In genomic region chr12:51886021-51886710, GRCh38 we compare ENCODE assay signal across 8 cellular contexts. TPM values are rescaled to one million over a fixed set of nuclear protein-coding genes. Genes with fewer than 3 reads are reported as not detected.
DNase-seq lines count a peak whose midpoint lies in the region; ATAC-seq and TF ChIP-seq lines count a peak whose summit lies in the region.

No MANE protein-coding gene starts in this region.

- no peak overlapping the region for H3K4me3 Mint-ChIP-seq in GM23338

- H3K9me3 Mint-ChIP-seq in GM23338: no peaks in the 10 kb centered on the region; the same call in 1 of the 3 replicates

- no peak overlapping the region for H3K27ac Mint-ChIP-seq in GM23338

- intact Hi-C loops in ascending aorta (cut with DNase I): no loop called here

- peak overlapping the region; percentile 58; the same call in 1 of the 2 replicates for H2AFZ ChIP-seq in GM23338

- H3F3A ChIP-seq in GM23338 (replicated peaks; ENCODE audit: low read depth): peaks cover 3% of the 10 kb centered on the region; the same call in 1 of the 2 replicates

- no peaks in the 10 kb centered on the region for H3K9me2 ChIP-seq in GM23338 (ENCODE audit: insufficient read depth)

- DNase-seq in GM23338 (ENCODE audit: low spot score) (peak; percentile 46), RWPE1 (ENCODE audit: low spot score) (peak; percentile 55), ascending aorta (ENCODE audit: low spot score in 2 of 2) (peak; percentile 69 to 90), iPS-NIHi7 (ENCODE audit: extremely low spot score) (peak; percentile 51), HEK293T (ENCODE audit: extremely low spot score) (no peak), D341Med (ENCODE audit: low spot score) (no peak)
- DNase-seq in stimulated activated CD4-positive, alpha-beta T cell treated with anti-CD3 and anti-CD28 coated beads, Interleukin-15, amount 100 ng/mL, for 24 hours: peak; percentile 48

- H4K20me1 ChIP-seq in GM23338 (replicated peaks; ENCODE audit: insufficient read depth): no peaks in the 10 kb centered on the region

- TF ChIP-seq CTCF in GM23338 (conservative IDR thresholded peaks at IDR 0.05; ENCODE audit: low read depth in 2 of 2) (no peak), RWPE1 (conservative IDR thresholded peaks at IDR 0.05; ENCODE audit: low read depth) (no peak), ascending aorta (IDR thresholded peaks at IDR 0.05) (no peak)

- H3K27ac ChIP-seq in GM23338 (ENCODE audit: low read depth) (no peak overlapping the region), RWPE1 (no peak overlapping the region), ascending aorta (peak overlapping the region in 1 of 2 donors; percentile 58)

- H3K9me3 ChIP-seq in ascending aorta: no peaks in the 10 kb centered on the region

- peaks cover 25% of the 10 kb centered on the region for H3K27me3 Mint-ChIP-seq in GM23338 (ENCODE audit: insufficient read depth, low read depth, poor library complexity)

- H3K27me3 ChIP-seq in GM23338 (ENCODE audit: insufficient read depth): peaks cover 12% of the 10 kb centered on the region; the same call in 1 of the 2 replicates
- H3K27me3 ChIP-seq in ascending aorta: no peaks in the 10 kb centered on the region

- no peak for ATAC-seq in GM23338
- ATAC-seq in GM21619 (IDR thresholded peaks at IDR 0.05; ENCODE audit: unreplicated experiment): no peak

- CTCF ChIA-PET in RWPE1 (lab: Yijun Ruan, JAX): interaction anchor here (1.0 to 1.2 kb wide), 3 partner anchors 11 to 107 kb away, joined by 3 to 4 read pairs (median 3); no protein-coding TSS in a partner anchor
- CTCF ChIA-PET in HEK293T (lab: Yijun Ruan, JAX): interaction anchor here (1.8 kb wide), 1 partner anchor 11 kb away, joined by 8 read pairs; no protein-coding TSS in a partner anchor

- H3K36me3 Mint-ChIP-seq in GM23338 (ENCODE audit: low read depth): no peaks in the 10 kb centered on the region

- 0 out of 2 replicates have a peak overlapping the region, but pooled peaks have one; percentile 20 for H3K4me2 ChIP-seq in GM23338

- POLR2A ChIA-PET in RWPE1 (lab: Yijun Ruan, JAX; ENCODE audit: low non-redundant PET): no interaction called here
- POLR2A ChIA-PET in HEK293T (lab: Yijun Ruan, JAX): no interaction called here

- no peaks in the 10 kb centered on the region for H3K79me2 ChIP-seq in GM23338 (replicated peaks; ENCODE audit: insufficient read depth)

- H3K4me1 ChIP-seq in GM23338 (ENCODE audit: insufficient read depth) (peaks cover 12% of the 10 kb centered on the region), ascending aorta (peaks cover 0 to 4% of the 10 kb centered on the region in 2 donors)

- H3K4me1 Mint-ChIP-seq in GM23338: peaks cover 19% of the 10 kb centered on the region; the same call in 2 of the 3 replicates

- H3K36me3 ChIP-seq in GM23338 (ENCODE audit: insufficient read depth) (no peaks in the 10 kb centered on the region), ascending aorta (no peaks in the 10 kb centered on the region)

- no peak overlapping the region for H3K4me3 ChIP-seq in GM23338
- H3K4me3 ChIP-seq in ascending aorta: no peak overlapping the region

TF ChIP-seq in GM23338, 12 proteins besides CTCF, POLR2A, EP300 and RAD21 (continues in another document):
- no peak for TF ChIP-seq ETS1 (IDR thresholded peaks at IDR 0.05)
- TF ChIP-seq STAT1 (IDR thresholded peaks at IDR 0.05; ENCODE audit: unreplicated experiment): no peak
- TF ChIP-seq CREB1 (CRISPR knock-in tag; IDR thresholded peaks at IDR 0.05; ENCODE audit: low read depth): no peak
- TF ChIP-seq JUNB (IDR thresholded peaks at IDR 0.05; ENCODE audit: unreplicated experiment): no peak
- TF ChIP-seq POLR2AphosphoS5 (IDR thresholded peaks at IDR 0.05; ENCODE audit: low read depth): no peak
- TF ChIP-seq EZH2phosphoT487 (IDR thresholded peaks at IDR 0.05; ENCODE audit: unreplicated experiment): no peak

TF ChIP-seq in HEK293T, 16 proteins besides CTCF, POLR2A, EP300 and RAD21:
- TF ChIP-seq L3MBTL2 (conservative IDR thresholded peaks at IDR 0.05) (no peak), BHLHE40 (IDR thresholded peaks at IDR 0.05; ENCODE audit: borderline replicate concordance) (no peak), CTBP1 (IDR thresholded peaks at IDR 0.05; ENCODE audit: borderline replicate concordance) (no peak), HDGF (IDR thresholded peaks at IDR 0.05; ENCODE audit: borderline replicate concordance) (no peak), FOXK2 (IDR thresholded peaks at IDR 0.05) (no peak), FOXM1 (IDR thresholded peaks at IDR 0.05; ENCODE audit: borderline replicate concordance) (no peak), ZNF384 (IDR thresholded peaks at IDR 0.05) (no peak), SP1 (IDR thresholded peaks at IDR 0.05) (no peak), PKNOX1 (IDR thresholded peaks at IDR 0.05) (no peak), NFRKB (IDR thresholded peaks at IDR 0.05) (no peak), TARDBP (IDR thresholded peaks at IDR 0.05) (no peak), ARNT (IDR thresholded peaks at IDR 0.05) (no peak), LEF1 (IDR thresholded peaks at IDR 0.05; ENCODE audit: borderline replicate concordance) (no peak), FOXA1 (IDR thresholded peaks at IDR 0.05) (no peak), ELF4 (IDR thresholded peaks at IDR 0.05) (no peak), SUZ12 (IDR thresholded peaks at IDR 0.05) (no peak)
TF ChIP-seq in HEK293T: peak in this region for 0.

RNA-seq across cellular contexts. Expression of gene ANKRD33, which starts 1.7 kb away (rescaled TPM):
- total RNA-seq in GM23338 (2014; rRNA removed; shearing (Covaris generic)): 0.27 and 1.7 TPM in 2 replicates
- 0.27 and 0.42 TPM in 2 replicates for polyA plus RNA-seq in GM23338 (2016; fragmentation: Nextera tagmentation; extraction: Ambion mirVana)
- total RNA-seq in ascending aorta: not detected

RNA-seq across cellular contexts. Expression of gene ACVRL1, which starts 21.1 kb away (rescaled TPM):
- 0.28 and 0.62 TPM in 2 replicates for total RNA-seq in GM23338 (2014; rRNA removed; shearing (Covaris generic))
- polyA plus RNA-seq in GM23338 (2016; fragmentation: Nextera tagmentation; extraction: Ambion mirVana): 0.23 TPM in 1 of 2 replicates, not detected in the other
- 308 TPM for total RNA-seq in ascending aorta

RNA-seq across cellular contexts. Expression of gene FIGNL2, which starts 37.6 kb away (rescaled TPM):
- total RNA-seq in GM23338 (2014; rRNA removed; shearing (Covaris generic)): 4.1 and 5.2 TPM in 2 replicates
- 1.1 and 1.4 TPM in 2 replicates for polyA plus RNA-seq in GM23338 (2016; fragmentation: Nextera tagmentation; extraction: Ambion mirVana)
- not detected for total RNA-seq in ascending aorta

Comparison
In these comparisons a context has a peak if more than half of its experiments do, and no peak if none do; other contexts are left out.
1. DNase-seq: peak in GM23338 (single experiment), RWPE1 (single experiment), ascending aorta (2 of 2), iPS-NIHi7 (single experiment) and stimulated activated CD4-positive, alpha-beta T cell treated with anti-CD3 and anti-CD28 coated beads, Interleukin-15, amount 100 ng/mL, for 24 hours (single experiment); none in HEK293T (single experiment) and D341Med (single experiment).
2. RNA of gene ACVRL1, which starts 21.1 kb away (total RNA-seq): 308 TPM in ascending aorta (single experiment); 0.28 to 0.62 TPM in GM23338; every median in the first group is over 100 times any median in the second.